ENCODE assay signal across 33 cellular contexts in the genomic region with DNA sequence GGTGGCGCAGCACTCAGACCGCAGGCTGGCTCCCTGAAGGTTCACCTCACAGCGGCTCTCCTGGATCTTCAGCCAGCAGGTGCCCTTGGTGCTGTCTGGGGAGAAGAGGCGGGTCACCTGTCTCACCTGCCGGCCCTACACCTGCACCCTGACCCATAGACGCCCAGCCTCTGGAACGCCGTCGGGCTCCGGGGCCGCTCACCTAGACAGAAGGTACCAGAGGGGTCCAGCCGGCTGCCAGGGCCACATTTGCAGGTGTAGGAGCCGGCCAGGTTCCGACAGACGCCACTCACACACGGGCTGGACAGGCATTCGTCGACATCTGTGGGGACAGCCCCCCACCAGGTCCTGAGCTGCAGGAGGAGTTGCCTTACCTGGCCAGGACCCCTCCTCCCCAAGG. TPM values are rescaled to one million over a fixed set of nuclear protein-coding genes. Genes with fewer than 3 reads are reported as not detected.
"Had no signal": no experiment of that assay in that cellular context is flagged by ENCODE, and none has a peak within 500 bp of the region (broad histone marks: within the 10 kb centered on the region; RNA-seq: fewer than 3 reads in every experiment).

No MANE protein-coding gene starts in this region.

- H2AFZ ChIP-seq: neural progenitor cell, parathyroid adenoma had no signal

- H3K9ac ChIP-seq: neural progenitor cell, parathyroid adenoma had no signal

- DNase-seq: naive thymus-derived CD4-positive, alpha-beta T cell; natural killer cell; nucleus accumbens; ovary; psoas muscle; right lobe of liver; sigmoid colon; small intestine; spleen; stimulated activated CD4-positive, alpha-beta T cell treated with anti-CD3 and anti-CD28 coated beads, Interleukin-12 subunit alpha, Interleukin-12 subunit beta, amount 100 ng/mL, for 4 hours; stimulated activated CD4-positive, alpha-beta T cell treated with anti-CD3 and anti-CD28 coated beads, Interleukin-1b, Interleukin-23, amount 100 ng/mL, for 48 hours; stimulated activated CD4-positive, alpha-beta T cell treated with anti-CD3 and anti-CD28 coated beads, Interleukin-4, amount 100 ng/mL, for 1 hour; stimulated activated CD4-positive, alpha-beta T cell treated with anti-CD3 and anti-CD28 coated beads, Interleukin-4, amount 100 ng/mL, for 4 hours; stimulated activated CD8-positive, alpha-beta memory T cell treated with anti-CD3 and anti-CD28 coated beads, Interleukin-4, amount 100 ng/mL, for 48 hours; stimulated activated naive CD4-positive, alpha-beta T cell; stimulated activated naive CD8-positive, alpha-beta T cell treated with anti-CD3 and anti-CD28 coated beads, Interleukin-15, amount 100 ng/mL, for 72 hours; stimulated activated naive CD8-positive, alpha-beta T cell treated with anti-CD3 and anti-CD28 coated beads, Interleukin-15, Interleukin-2, amounts not matched to agents 100 U/mL and 50 U/mL, for 24 hours; substantia nigra; testis; tibial artery; transverse colon; uterus had no signal

- H3K27me3 ChIP-seq: neural progenitor cell, neutrophil, ovary, right lobe of liver, sigmoid colon, testis, transverse colon, upper lobe of left lung, uterus had no signal

- ATAC-seq: naive thymus-derived CD4-positive, alpha-beta T cell; natural killer cell; psoas muscle; right lobe of liver; stimulated activated naive CD8-positive, alpha-beta T cell treated with anti-CD3 and anti-CD28 coated beads, Interleukin-15, amount 100 ng/mL, for 72 hours; stimulated activated naive CD8-positive, alpha-beta T cell treated with anti-CD3 and anti-CD28 coated beads, Interleukin-15, Interleukin-2, amounts not matched to agents 100 U/mL and 50 U/mL, for 24 hours had no signal

- H3K9me3 Mint-ChIP-seq: naive thymus-derived CD4-positive, alpha-beta T cell; natural killer cell; nephron; neural progenitor cell; stimulated activated memory B cell treated with anti-CD40 and anti-IgM and Interleukin-4, amounts not matched to agents 10 μg/mL and 1 μg/mL and 100 μg/mL, for 72 hours; stimulated activated naive CD8-positive, alpha-beta T cell treated with anti-CD3 and anti-CD28 coated beads, Interleukin-15, amount 100 ng/mL, for 72 hours had no signal

- H3K27ac Mint-ChIP-seq: natural killer cell; nephron; neural progenitor cell; progenitor cell of endocrine pancreas; stimulated activated memory B cell treated with anti-CD40 and anti-IgM and Interleukin-4, amounts not matched to agents 10 μg/mL and 1 μg/mL and 100 μg/mL, for 72 hours had no signal

- H3K9me3 ChIP-seq: neutrophil, ovary, psoas muscle, right lobe of liver, sigmoid colon, spleen, suprapubic skin, testis, tibial artery, transverse colon, upper lobe of left lung, uterus had no signal

- H3K79me2 ChIP-seq: parathyroid adenoma had no signal

- H3K27me3 Mint-ChIP-seq: progenitor cell of endocrine pancreas had no signal

- H3K4me2 ChIP-seq: neural progenitor cell had no signal

- H3K4me1 ChIP-seq: neural progenitor cell, parathyroid adenoma, psoas muscle, right lobe of liver, sigmoid colon, spleen, testis, tibial artery, transverse colon, upper lobe of left lung, uterus had no signal

- H3K4me3 ChIP-seq: neural progenitor cell, ovary, psoas muscle, right lobe of liver, sigmoid colon, spleen, suprapubic skin, testis, tibial artery, transverse colon, upper lobe of left lung, uterus had no signal

- H3K4me3 Mint-ChIP-seq: naive thymus-derived CD4-positive, alpha-beta T cell; natural killer cell; nephron; neural progenitor cell; stimulated activated memory B cell treated with anti-CD40 and anti-IgM and Interleukin-4, amounts not matched to agents 10 μg/mL and 1 μg/mL and 100 μg/mL, for 72 hours; stimulated activated naive CD8-positive, alpha-beta T cell treated with anti-CD3 and anti-CD28 coated beads, Interleukin-15, amount 100 ng/mL, for 72 hours had no signal

- H3K27ac ChIP-seq: neural progenitor cell, neutrophil, ovary, parathyroid adenoma, psoas muscle, right lobe of liver, sigmoid colon, spleen, suprapubic skin, testis, tibial artery, transverse colon, upper lobe of left lung, uterus had no signal

- H3K4me1 Mint-ChIP-seq: natural killer cell; nephron; stimulated activated memory B cell treated with anti-CD40 and anti-IgM and Interleukin-4, amounts not matched to agents 10 μg/mL and 1 μg/mL and 100 μg/mL, for 72 hours; stimulated activated naive CD8-positive, alpha-beta T cell treated with anti-CD3 and anti-CD28 coated beads, Interleukin-15, amount 100 ng/mL, for 72 hours had no signal

- H3K36me3 ChIP-seq: neural progenitor cell, neutrophil, ovary, right lobe of liver, sigmoid colon, spleen, suprapubic skin, tibial artery, transverse colon, uterus had no signal

- H3K36me3 Mint-ChIP-seq: naive thymus-derived CD4-positive, alpha-beta T cell; natural killer cell; stimulated activated memory B cell treated with anti-CD40 and anti-IgM and Interleukin-4, amounts not matched to agents 10 μg/mL and 1 μg/mL and 100 μg/mL, for 72 hours had no signal

RNA-seq across cellular contexts. Expression of gene FBN3, which starts 22.9 kb away (rescaled TPM):
- total RNA-seq: naive thymus-derived CD4-positive, alpha-beta T cell; omental fat pad; right cardiac atrium; sigmoid colon; spleen; transverse colon had no signal
- polyA plus RNA-seq: naive thymus-derived CD4-positive, alpha-beta T cell; right cardiac atrium; urinary bladder had no signal
